In genomic region chr7:29815181-29816105, GRCh38 we compare ENCODE assay signal across 25 cellular contexts. TPM values are rescaled to one million over a fixed set of nuclear protein-coding genes. Genes with fewer than 3 reads are reported as not detected.
DNase-seq lines count a peak whose midpoint lies in the region; ATAC-seq and TF ChIP-seq lines count a peak whose summit lies in the region.
"Had no signal": no experiment of that assay in that cellular context is flagged by ENCODE, and none has a peak within 500 bp of the region (broad histone marks: within the 10 kb centered on the region; RNA-seq: fewer than 3 reads in every experiment).

No MANE protein-coding gene starts in this region.

- H3K79me2 ChIP-seq in SK-N-SH (ENCODE audit: insufficient read depth), result no peaks in the 10 kb centered on the region

- H3K4me3 Mint-ChIP-seq in nephron (no peak overlapping the region), mesothelial cell of epicardium (no peak overlapping the region)
- H3K4me3 Mint-ChIP-seq in stimulated activated naive CD8-positive, alpha-beta T cell treated with anti-CD3 and anti-CD28 coated beads, Interleukin-15, amount 100 ng/mL, for 72 hours, result no peak overlapping the region
- H3K4me3 Mint-ChIP-seq: CD8-positive, alpha-beta T cell; GM23338; IgD-negative memory B cell had no signal

- no peaks in the 10 kb centered on the region for H3F3A ChIP-seq in SK-N-SH (replicated peaks; ENCODE audit: insufficient read depth)

- no peaks in the 10 kb centered on the region for H3K36me3 ChIP-seq in SK-N-SH (replicated peaks in 1 of 2; ENCODE audit: control insufficient read depth in 1 of 2, insufficient read depth in 2 of 2, low read length in 1 of 2)
- H3K36me3 ChIP-seq: BLaER1, SJSA1 had no signal

- no peak overlapping the region for H3K9ac ChIP-seq in SK-N-SH
- H3K9ac ChIP-seq: BLaER1 had no signal

- H3K27me3 ChIP-seq in SK-N-SH (ENCODE audit: insufficient read depth), result peaks cover 7% of the 10 kb centered on the region
- H3K27me3 ChIP-seq: BLaER1 had no signal

- H3K9me3 Mint-ChIP-seq in nephron (no peaks in the 10 kb centered on the region), mesothelial cell of epicardium (no peaks in the 10 kb centered on the region)
- no peaks in the 10 kb centered on the region for H3K9me3 Mint-ChIP-seq in stimulated activated naive CD8-positive, alpha-beta T cell treated with anti-CD3 and anti-CD28 coated beads, Interleukin-15, amount 100 ng/mL, for 72 hours
- H3K9me3 Mint-ChIP-seq: CD8-positive, alpha-beta T cell; GM23338; IgD-negative memory B cell had no signal

- H3K27ac Mint-ChIP-seq in nephron (peak overlapping the region; percentile 76 to 84 (median 80)), mesothelial cell of epicardium (no peak overlapping the region)
- H3K27ac Mint-ChIP-seq in stimulated activated naive CD8-positive, alpha-beta T cell treated with anti-CD3 and anti-CD28 coated beads, Interleukin-15, amount 100 ng/mL, for 72 hours, result no peak overlapping the region
- H3K27ac Mint-ChIP-seq: CD8-positive, alpha-beta T cell; GM23338; IgD-negative memory B cell had no signal

- POLR2A ChIA-PET in SK-N-SH (lab: Yijun Ruan, JAX), result interaction anchor here (0.6 kb wide), 1 partner anchor 1200 kb away, joined by 3 read pairs; no protein-coding TSS in a partner anchor

- peaks cover 25% of the 10 kb centered on the region for H3K4me1 Mint-ChIP-seq in nephron
- no peaks in the 10 kb centered on the region for H3K4me1 Mint-ChIP-seq in mesothelial cell of epicardium
- H3K4me1 Mint-ChIP-seq in stimulated activated naive CD8-positive, alpha-beta T cell treated with anti-CD3 and anti-CD28 coated beads, Interleukin-15, amount 100 ng/mL, for 72 hours, result no peaks in the 10 kb centered on the region
- H3K4me1 Mint-ChIP-seq: GM23338, IgD-negative memory B cell had no signal

- no peaks in the 10 kb centered on the region for H3K9me3 ChIP-seq in SK-N-SH
- H3K9me3 ChIP-seq: BLaER1, SJSA1 had no signal

- ATAC-seq in SK-N-SH treated with all-trans-retinoic acid at 6 μM for 48 hours, result no peak
- no peak for ATAC-seq in stimulated activated naive CD8-positive, alpha-beta T cell treated with anti-CD3 and anti-CD28 coated beads, Interleukin-15, amount 100 ng/mL, for 72 hours
- no peak for ATAC-seq in HG02973 (IDR thresholded peaks at IDR 0.05; ENCODE audit: unreplicated experiment)
- ATAC-seq: CD8-positive, alpha-beta T cell; GM23338; HCT116 had no signal

- H4K20me1 ChIP-seq in SK-N-SH (ENCODE audit: insufficient read depth), result no peaks in the 10 kb centered on the region
- H4K20me1 ChIP-seq: BLaER1 had no signal

- H3K36me3 Mint-ChIP-seq in nephron (ENCODE audit: low read depth), result no peaks in the 10 kb centered on the region
- H3K36me3 Mint-ChIP-seq in mesothelial cell of epicardium, result no peaks in the 10 kb centered on the region
- H3K36me3 Mint-ChIP-seq: CD8-positive, alpha-beta T cell; IgD-negative memory B cell had no signal

- 0 out of 2 replicates have a peak overlapping the region, but pooled peaks have one; percentile 17 for H2AFZ ChIP-seq in SK-N-SH (ENCODE audit: low read depth)
- H2AFZ ChIP-seq: GM23338 had no signal

- H3K4me3 ChIP-seq in SK-N-SH (ENCODE audit: low read depth in 2 of 2, low read length in 1 of 2), result no peak overlapping the region
- H3K4me3 ChIP-seq: BLaER1, GM23338, PC-9, SJSA1 had no signal

- no peak for TF ChIP-seq RAD21 in SK-N-SH (IDR thresholded peaks at IDR 0.05; ENCODE audit: low read length)

- H3K4me2 ChIP-seq in SK-N-SH, result no peak overlapping the region
- H3K4me2 ChIP-seq: BLaER1, GM23338, PC-9 had no signal

- TF ChIP-seq CTCF in SK-N-SH (IDR thresholded peaks at IDR 0.05) (no peak), nephron (IDR thresholded peaks at IDR 0.05; ENCODE audit: unreplicated experiment in 3 of 3) (no peak), mesothelial cell of epicardium (IDR thresholded peaks at IDR 0.05; ENCODE audit: unreplicated experiment) (no peak)

- peaks cover 16% of the 10 kb centered on the region for H3K27me3 Mint-ChIP-seq in nephron (ENCODE audit: low read depth)
- H3K27me3 Mint-ChIP-seq in mesothelial cell of epicardium (ENCODE audit: low read depth), result peaks cover 16% of the 10 kb centered on the region
- peaks cover 42% of the 10 kb centered on the region for H3K27me3 Mint-ChIP-seq in stimulated activated naive CD8-positive, alpha-beta T cell treated with anti-CD3 and anti-CD28 coated beads, Interleukin-15, amount 100 ng/mL, for 72 hours

- TF ChIP-seq EP300 in SK-N-SH (IDR thresholded peaks at IDR 0.05; ENCODE audit: borderline replicate concordance in 1 of 2, low read depth in 1 of 2, low read length in 1 of 2), result no peak

- no peak overlapping the region for H3K27ac ChIP-seq in SK-N-SH (ENCODE audit: low read depth in 2 of 2, low read length in 1 of 2)
- peak overlapping the region; percentile 46 for H3K27ac ChIP-seq in caudate nucleus (ENCODE audit: low read depth, low read length)
- H3K27ac ChIP-seq: BLaER1, PC-9, SJSA1 had no signal

- no peak for DNase-seq in SK-N-SH
- DNase-seq in caudate nucleus (lab: John Stamatoyannopoulos, UW), result no peak
- no peak for DNase-seq in NCI-H1092 treated with DMSO at 0.1 percent for 48 hours (lab: John Stamatoyannopoulos, UW)
- no peak for DNase-seq in mesothelial cell of epicardium (ENCODE audit: low spot score in 2 of 2, unreplicated experiment in 2 of 2)
- DNase-seq in stimulated activated naive CD8-positive, alpha-beta T cell treated with anti-CD3 and anti-CD28 coated beads, Interleukin-15, amount 100 ng/mL, for 72 hours, result no peak
- DNase-seq: CD8-positive, alpha-beta T cell; DMS79; Kasumi-1; MM.1S; NCI-H1092; NCI-H146; NCI-H2081; NCI-H510A; NCI-H748 treated with DMSO at 0.1 percent for 48 hours; PC-9; SW 1271 had no signal

- H3K9me2 ChIP-seq in SK-N-SH, result 0 out of 2 replicates have a peak, but pooled peaks cover 4% of the 10 kb centered on the region

- CTCF ChIA-PET in SK-N-SH (lab: Yijun Ruan, JAX), result interaction anchor here (0.8 to 1.6 kb wide), 6 partner anchors 9 to 28 kb away, joined by 3 to 5 read pairs (median 4); partner anchors contain the start of gene WIPF3

- no peaks in the 10 kb centered on the region for H3K4me1 ChIP-seq in SK-N-SH (ENCODE audit: control insufficient read depth in 1 of 2, insufficient read depth in 2 of 2, low read depth in 1 of 2, low read length in 1 of 2)
- H3K4me1 ChIP-seq: BLaER1, SJSA1 had no signal

- 51% methylated on average over 10 of the region's 10 CpGs for WGBS in SK-N-SH (ENCODE audit: low lambda C conversion rate)

TF ChIP-seq in SK-N-SH, 30 proteins besides CTCF, POLR2A, EP300 and RAD21:
- TF ChIP-seq FOXJ3 (CRISPR knock-in tag; IDR thresholded peaks at IDR 0.05) (no peak), MAX (IDR thresholded peaks at IDR 0.05; ENCODE audit: low read depth) (no peak), ELF1 (IDR thresholded peaks at IDR 0.05) (no peak), RFX5 (IDR thresholded peaks at IDR 0.05; ENCODE audit: low read length) (no peak), PBX3 (IDR thresholded peaks at IDR 0.05) (no peak), CHD2 (IDR thresholded peaks at IDR 0.05; ENCODE audit: low read length, partially characterized antibody) (no peak), TEAD4 (IDR thresholded peaks at IDR 0.05; ENCODE audit: borderline replicate concordance, insufficient read depth) (no peak), FOSL2 (IDR thresholded peaks at IDR 0.05; ENCODE audit: borderline replicate concordance, low read depth) (no peak)
TF ChIP-seq in SK-N-SH: peak in this region for 0.

TF ChIP-seq in SK-N-SH treated with all-trans-retinoic acid at 6 μM for 48 hours, 23 proteins besides CTCF, POLR2A, EP300 and RAD21 (continues in another document):
- no peak for TF ChIP-seq TCF4 (CRISPR knock-in tag; IDR thresholded peaks at IDR 0.05; ENCODE audit: borderline replicate concordance)
- no peak for TF ChIP-seq CSRNP3 (CRISPR knock-in tag; IDR thresholded peaks at IDR 0.05)
- no peak for TF ChIP-seq ZFP3 (CRISPR knock-in tag; IDR thresholded peaks at IDR 0.05)
- TF ChIP-seq TSHZ2 (CRISPR knock-in tag; IDR thresholded peaks at IDR 0.05), result no peak
- no peak for TF ChIP-seq GLIS3 (CRISPR knock-in tag; IDR thresholded peaks at IDR 0.05)

RNA-seq across cellular contexts. Expression of gene WIPF3, which starts 9.1 kb away (rescaled TPM):
- polyA plus RNA-seq in SK-N-SH (2012; rRNA removed), result 0.02 TPM in 2 replicates
- 0.01 and 0.04 TPM in 2 replicates for polyA plus RNA-seq in SK-N-SH (2012; cell fraction: cytosol; rRNA removed)
- polyA plus RNA-seq in SK-N-SH (2012; cell fraction: nucleus; rRNA removed), result 0.02 TPM in 1 of 2 replicates, not detected in the other
- 7.1 to 7.9 TPM (median 7.3 TPM) in 3 replicates for total RNA-seq in mesothelial cell of epicardium
- total RNA-seq: CD8-positive, alpha-beta T cell; HT1080; SJSA1 had no signal
- polyA plus RNA-seq: IgD-negative memory B cell had no signal

Comparison
In these comparisons a context has a peak if more than half of its experiments do, and no peak if none do; other contexts are left out.
1. H3K27ac Mint-ChIP-seq: peak in nephron (3 of 3); none in mesothelial cell of epicardium (single experiment) and stimulated activated naive CD8-positive, alpha-beta T cell treated with anti-CD3 and anti-CD28 coated beads, Interleukin-15, amount 100 ng/mL, for 72 hours (0 of 2).